ENCODE assay signal across 22 cellular contexts in genomic region chr13:34038326-34039068, GRCh38.
DNase-seq lines count a peak whose midpoint lies in the region; ATAC-seq, FAIRE-seq and TF ChIP-seq lines count a peak whose summit lies in the region.
"Had no signal": no experiment of that assay in that cellular context is flagged by ENCODE, and none has a peak within 500 bp of the region (broad histone marks: within the 10 kb centered on the region; RNA-seq: fewer than 3 reads in every experiment).

No MANE protein-coding gene starts in this region.

- H3K79me2 ChIP-seq in Karpas-422 (ENCODE audit: low read length), result no peaks in the 10 kb centered on the region

- no peak overlapping the region for H4K8ac ChIP-seq in neuronal stem cell (ENCODE audit: low read depth, low read length)

- no peak overlapping the region for H3K4me3 Mint-ChIP-seq in activated T-helper 17 cell treated with anti-CD3 and anti-CD28 coated beads, Interleukin-2, amount 50 U/mL, for 72 hours
- no peak overlapping the region for H3K4me3 Mint-ChIP-seq in stimulated activated effector memory CD8-positive, alpha-beta T cell treated with anti-CD3 and anti-CD28 coated beads, Interleukin-12 subunit alpha, Interleukin-12 subunit beta, amount 100 ng/mL, for 72 hours
- H3K4me3 Mint-ChIP-seq: memory B cell; natural killer cell treated with Interleukin-12 subunit alpha and Interleukin-12 subunit beta and Interleukin-15 and Interleukin-18, amount 100 ng/mL, for 72 hours had no signal

- FAIRE-seq in pancreas (lab: Jason Lieb, UNC), result no peak
- FAIRE-seq: G401.6, islet of Langerhans had no signal

- no peak overlapping the region for H2AK5ac ChIP-seq in neuronal stem cell (ENCODE audit: low read depth, low read length)

- intact Hi-C loops in pancreas (cut with DNase I), result no loop called here

- H4K91ac ChIP-seq in neuronal stem cell (ENCODE audit: low read depth, low read length, poor library complexity), result no peak overlapping the region

- no peak for TF ChIP-seq CTCF in pancreas (IDR thresholded peaks at IDR 0.05)

- H3K36me3 ChIP-seq in Karpas-422 (ENCODE audit: insufficient read depth, low read length) (no peaks in the 10 kb centered on the region), neuronal stem cell (replicated peaks in 1 of 2; ENCODE audit: control insufficient read depth in 2 of 2, insufficient read depth in 2 of 2, low read length in 2 of 2) (no peaks in the 10 kb centered on the region), pancreas (no peaks in the 10 kb centered on the region)
- H3K36me3 ChIP-seq: heart left ventricle, spleen, tibial artery had no signal

- H3K27me3 Mint-ChIP-seq in activated T-helper 17 cell treated with anti-CD3 and anti-CD28 coated beads, Interleukin-2, amount 50 U/mL, for 72 hours, result no peaks in the 10 kb centered on the region
- H3K27me3 Mint-ChIP-seq: natural killer cell treated with Interleukin-12 subunit alpha and Interleukin-12 subunit beta and Interleukin-15 and Interleukin-18, amount 100 ng/mL, for 72 hours; progenitor cell of endocrine pancreas had no signal

- H3K4me2 ChIP-seq in Karpas-422 (ENCODE audit: low read depth, low read length, poor library complexity, severe bottlenecking) (peak overlapping the region; percentile 31), neuronal stem cell (ENCODE audit: insufficient read depth, low read length, poor library complexity, severe bottlenecking) (no peak overlapping the region)

- WGBS in neuronal stem cell (ENCODE audit: extremely low coverage in 2 of 2, insufficient read length in 2 of 2, insufficient replicate concordance in 1 of 2), 2 donors, result no CpG with 5 or more reads among the region's 6 CpGs
- WGBS in pancreas, 2 donors, result 53 to 62% methylated on average over 6 of the region's 6 CpGs

- H2AFZ ChIP-seq in Karpas-422 (ENCODE audit: low read length), result 0 out of 2 replicates have a peak overlapping the region, but pooled peaks have one; percentile 27
- peak overlapping the region; percentile 38 for H2AFZ ChIP-seq in neuronal stem cell (ENCODE audit: low read length)
- H2AFZ ChIP-seq: GM23248 had no signal

- H3K9me2 ChIP-seq in Karpas-422 (replicated peaks; ENCODE audit: insufficient read depth, low read length), result no peaks in the 10 kb centered on the region

- DNase-seq in Karpas-422, result peak; percentile 44
- DNase-seq in neuronal stem cell (ENCODE audit: low spot score), result no peak
- no peak for DNase-seq in stimulated activated effector memory CD8-positive, alpha-beta T cell treated with anti-CD3 and anti-CD28 coated beads, Interleukin-12 subunit alpha, Interleukin-12 subunit beta, amount 100 ng/mL, for 72 hours (ENCODE audit: low spot score in 2 of 2)
- no peak for DNase-seq in pancreas
- DNase-seq in COLO668 (lab: John Stamatoyannopoulos, UW; ENCODE audit: unreplicated experiment), result no peak
- DNase-seq: central memory CD4-positive, alpha-beta T cell; effector CD8-positive, alpha-beta T cell; heart left ventricle; NCI-H187 treated with DMSO at 0.1 percent for 48 hours; NCI-H446 treated with DMSO at 0.1 percent for 48 hours; SHP77 treated with DMSO at 0.1 percent for 48 hours; spleen; tibial artery had no signal

- H3K9me3 ChIP-seq in Karpas-422 (ENCODE audit: low read length), result no peaks in the 10 kb centered on the region
- H3K9me3 ChIP-seq in neuronal stem cell (replicated peaks in 1 of 2; ENCODE audit: control insufficient read depth in 2 of 2, insufficient read depth in 1 of 2, low read depth in 1 of 2, low read length in 2 of 2), result peaks cover 0 to 9% of the 10 kb centered on the region in 2 donors
- no peaks in the 10 kb centered on the region for H3K9me3 ChIP-seq in pancreas

- no peak overlapping the region for H3K23ac ChIP-seq in neuronal stem cell (ENCODE audit: low read depth, low read length, poor library complexity)

- no peak overlapping the region for H3K4ac ChIP-seq in neuronal stem cell (ENCODE audit: low read length)

- no peak overlapping the region for H3K27ac Mint-ChIP-seq in activated T-helper 17 cell treated with anti-CD3 and anti-CD28 coated beads, Interleukin-2, amount 50 U/mL, for 72 hours
- H3K27ac Mint-ChIP-seq in stimulated activated effector memory CD8-positive, alpha-beta T cell treated with anti-CD3 and anti-CD28 coated beads, Interleukin-12 subunit alpha, Interleukin-12 subunit beta, amount 100 ng/mL, for 72 hours, result no peak overlapping the region
- H3K27ac Mint-ChIP-seq: memory B cell; natural killer cell treated with Interleukin-12 subunit alpha and Interleukin-12 subunit beta and Interleukin-15 and Interleukin-18, amount 100 ng/mL, for 72 hours; progenitor cell of endocrine pancreas had no signal

- H3K14ac ChIP-seq in neuronal stem cell (ENCODE audit: low read length), result no peak overlapping the region

- ATAC-seq in GM18873 (IDR thresholded peaks at IDR 0.05; ENCODE audit: low FRiP score, unreplicated experiment), result peak; percentile 48
- ATAC-seq in HG02798 (IDR thresholded peaks at IDR 0.05; ENCODE audit: poor library complexity, unreplicated experiment), result peak; percentile 58
- no peak for ATAC-seq in activated T-helper 17 cell treated with anti-CD3 and anti-CD28 coated beads, Interleukin-2, amount 50 U/mL, for 72 hours (replicated peaks)
- ATAC-seq in stimulated activated effector memory CD8-positive, alpha-beta T cell treated with anti-CD3 and anti-CD28 coated beads, Interleukin-12 subunit alpha, Interleukin-12 subunit beta, amount 100 ng/mL, for 72 hours, result no peak
- ATAC-seq in pancreas, result no peak
- ATAC-seq: heart left ventricle; natural killer cell treated with Interleukin-12 subunit alpha and Interleukin-12 subunit beta and Interleukin-15 and Interleukin-18, amount 100 ng/mL, for 72 hours had no signal

- no peaks in the 10 kb centered on the region for H3K36me3 Mint-ChIP-seq in activated T-helper 17 cell treated with anti-CD3 and anti-CD28 coated beads, Interleukin-2, amount 50 U/mL, for 72 hours (ENCODE audit: low read depth)
- H3K36me3 Mint-ChIP-seq in stimulated activated effector memory CD8-positive, alpha-beta T cell treated with anti-CD3 and anti-CD28 coated beads, Interleukin-12 subunit alpha, Interleukin-12 subunit beta, amount 100 ng/mL, for 72 hours, result no peaks in the 10 kb centered on the region
- H3K36me3 Mint-ChIP-seq: memory B cell; natural killer cell treated with Interleukin-12 subunit alpha and Interleukin-12 subunit beta and Interleukin-15 and Interleukin-18, amount 100 ng/mL, for 72 hours had no signal

- no peaks in the 10 kb centered on the region for H3K4me1 Mint-ChIP-seq in activated T-helper 17 cell treated with anti-CD3 and anti-CD28 coated beads, Interleukin-2, amount 50 U/mL, for 72 hours
- no peaks in the 10 kb centered on the region for H3K4me1 Mint-ChIP-seq in stimulated activated effector memory CD8-positive, alpha-beta T cell treated with anti-CD3 and anti-CD28 coated beads, Interleukin-12 subunit alpha, Interleukin-12 subunit beta, amount 100 ng/mL, for 72 hours

- H3K9ac ChIP-seq in Karpas-422 (ENCODE audit: low read length) (peak overlapping the region; percentile 8; the same call in 1 of the 2 replicates), neuronal stem cell (ENCODE audit: low read depth, low read length, poor library complexity) (no peak overlapping the region)
- H3K9ac ChIP-seq: GM23248 had no signal

- no peak overlapping the region for H2BK12ac ChIP-seq in neuronal stem cell (ENCODE audit: low read length)

- peaks cover 16% of the 10 kb centered on the region for H3K4me1 ChIP-seq in Karpas-422 (ENCODE audit: low read length)
- peaks cover 7 to 8% of the 10 kb centered on the region in 2 donors for H3K4me1 ChIP-seq in neuronal stem cell (ENCODE audit: control insufficient read depth in 2 of 2, insufficient read depth in 1 of 2, low read depth in 1 of 2, low read length in 2 of 2)
- no peaks in the 10 kb centered on the region for H3K4me1 ChIP-seq in pancreas
- H3K4me1 ChIP-seq: heart left ventricle, spleen, tibial artery had no signal

- H3K4me3 ChIP-seq in Karpas-422 (ENCODE audit: low read length) (no peak overlapping the region), neuronal stem cell (ENCODE audit: low read length in 2 of 2) (no peak overlapping the region), pancreas (no peak overlapping the region)
- H3K4me3 ChIP-seq: GM23248, heart left ventricle, spleen, tibial artery had no signal

- no peak overlapping the region for H2BK120ac ChIP-seq in neuronal stem cell (ENCODE audit: low read depth, low read length)

- no peaks in the 10 kb centered on the region for H4K20me1 ChIP-seq in Karpas-422 (ENCODE audit: insufficient read depth, low read depth, low read length)

- peak overlapping the region; percentile 18; the same call in 1 of the 2 replicates for H3K27ac ChIP-seq in Karpas-422 (ENCODE audit: low read length)
- no peak overlapping the region for H3K27ac ChIP-seq in neuronal stem cell (replicated peaks; ENCODE audit: low read length)
- no peak overlapping the region for H3K27ac ChIP-seq in pancreas
- H3K27ac ChIP-seq: GM23248, heart left ventricle, spleen, tibial artery had no signal

- H3K79me1 ChIP-seq in neuronal stem cell (ENCODE audit: low read depth, low read length), result no peaks in the 10 kb centered on the region

- no peak overlapping the region for H3K18ac ChIP-seq in neuronal stem cell (ENCODE audit: low read length)

- H3K27me3 ChIP-seq in Karpas-422 (ENCODE audit: low read length) (no peaks in the 10 kb centered on the region), neuronal stem cell (ENCODE audit: control insufficient read depth in 3 of 3, insufficient read depth in 3 of 3, low read depth in 1 of 3, low read length in 3 of 3) (no peaks in the 10 kb centered on the region), pancreas (no peaks in the 10 kb centered on the region)
- H3K27me3 ChIP-seq: heart left ventricle, spleen, tibial artery had no signal

- no peak overlapping the region for H2BK5ac ChIP-seq in neuronal stem cell (ENCODE audit: low read length)

- H3K9me3 Mint-ChIP-seq in activated T-helper 17 cell treated with anti-CD3 and anti-CD28 coated beads, Interleukin-2, amount 50 U/mL, for 72 hours, result peaks cover 11% of the 10 kb centered on the region
- peaks cover 4% of the 10 kb centered on the region for H3K9me3 Mint-ChIP-seq in stimulated activated effector memory CD8-positive, alpha-beta T cell treated with anti-CD3 and anti-CD28 coated beads, Interleukin-12 subunit alpha, Interleukin-12 subunit beta, amount 100 ng/mL, for 72 hours

- H2BK15ac ChIP-seq in neuronal stem cell (ENCODE audit: low read length), result no peak overlapping the region

Comparison
In these comparisons a context has a peak if more than half of its experiments do, and no peak if none do; other contexts are left out.
1. ATAC-seq: peak in GM18873 (single experiment) and HG02798 (single experiment); none in activated T-helper 17 cell treated with anti-CD3 and anti-CD28 coated beads, Interleukin-2, amount 50 U/mL, for 72 hours (single experiment), stimulated activated effector memory CD8-positive, alpha-beta T cell treated with anti-CD3 and anti-CD28 coated beads, Interleukin-12 subunit alpha, Interleukin-12 subunit beta, amount 100 ng/mL, for 72 hours (single experiment) and pancreas (0 of 4).